Comparison of ENCODE assay signal across 21 cellular contexts in the genomic region with DNA sequence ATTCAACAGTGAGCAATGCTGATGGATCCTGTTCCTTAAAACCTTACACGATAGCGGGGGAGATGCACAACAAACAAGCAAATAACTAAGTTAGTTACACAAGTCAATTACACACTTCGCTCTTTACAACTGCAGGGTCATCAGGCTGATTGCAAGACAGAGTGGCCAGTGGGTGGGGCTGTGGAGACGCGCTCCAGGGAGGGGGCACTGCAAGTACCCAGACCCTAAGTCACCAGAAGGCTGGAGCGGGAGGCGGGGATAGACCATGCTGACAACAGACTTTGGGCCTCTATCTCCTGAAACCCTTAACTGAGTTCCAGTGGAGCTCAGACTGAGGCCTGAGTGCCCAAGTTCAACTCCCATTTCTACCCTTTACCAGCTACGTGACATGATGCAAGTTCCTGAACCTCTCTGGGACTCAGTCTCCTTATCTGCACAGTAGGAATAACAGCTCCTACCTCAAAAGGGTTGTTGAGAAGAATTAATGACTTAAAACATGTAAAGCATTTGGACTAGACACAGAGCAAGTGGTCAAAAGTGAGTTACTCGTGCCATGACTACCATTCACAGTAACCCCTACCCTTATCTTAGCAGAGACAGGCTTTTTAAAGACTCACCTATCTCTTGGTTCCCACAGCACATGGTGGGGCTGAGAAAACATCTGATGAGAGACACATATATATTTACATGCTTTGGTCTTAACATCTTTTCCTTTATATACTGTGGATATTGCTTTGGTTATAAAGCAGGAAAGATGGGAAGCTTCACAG.
"Had no signal": no experiment of that assay in that cellular context is flagged by ENCODE, and none has a peak within 500 bp of the region (broad histone marks: within the 10 kb centered on the region; RNA-seq: fewer than 3 reads in every experiment).

No MANE protein-coding gene starts in this region.

- H3K4me1 ChIP-seq: breast epithelium, suprapubic skin had no signal

- H3K9me3 ChIP-seq: breast epithelium, mucosa of descending colon, stomach, suprapubic skin, tibial nerve had no signal

- DNase-seq: activated CD4-positive, alpha-beta T cell treated with anti-CD3 and anti-CD28 coated beads for 36 hours; activated CD4-positive, alpha-beta T cell treated with anti-CD3 and anti-CD28 coated beads, Interleukin-2, amount 50 U/mL, for 4 hours; activated CD8-positive, alpha-beta memory T cell treated with anti-CD3 and anti-CD28 coated beads for 24 hours; activated CD8-positive, alpha-beta memory T cell treated with anti-CD3 and anti-CD28 coated beads, Interleukin-2, amount 50 U/mL, for 4 hours; activated naive CD8-positive, alpha-beta T cell treated with anti-CD3 and anti-CD28 coated beads for 36 hours; activated T-cell treated with anti-CD3 and anti-CD28 coated beads, Interleukin-2, amount 50 U/mL, for 24 hours; foreskin fibroblast; mucosa of descending colon; nephron progenitor cell; occipital lobe; small intestine; stimulated activated CD4-positive, alpha-beta T cell treated with anti-CD3 and anti-CD28 coated beads, Interleukin-15, amount 100 ng/mL, for 24 hours; stomach had no signal

- H3K36me3 ChIP-seq: breast epithelium, stomach, suprapubic skin had no signal

- H3K4me1 Mint-ChIP-seq: activated CD4-positive, alpha-beta T cell treated with anti-CD3 and anti-CD28 coated beads for 36 hours; activated T-helper 17 cell treated with anti-CD3 and anti-CD28 coated beads, Interleukin-2, amount 50 U/mL, for 72 hours; stimulated activated memory B cell treated with anti-CD40 and anti-IgM and Interleukin-4, amounts not matched to agents 10 μg/mL and 1 μg/mL and 100 μg/mL, for 72 hours had no signal

- H3K4me3 Mint-ChIP-seq: activated CD4-positive, alpha-beta T cell treated with anti-CD3 and anti-CD28 coated beads for 36 hours; activated naive CD8-positive, alpha-beta T cell treated with anti-CD3 and anti-CD28 coated beads for 36 hours; activated T-cell treated with anti-CD3 and anti-CD28 coated beads, Interleukin-2, amount 50 U/mL, for 24 hours; activated T-helper 17 cell treated with anti-CD3 and anti-CD28 coated beads, Interleukin-2, amount 50 U/mL, for 72 hours; memory B cell; nephron progenitor cell; stimulated activated memory B cell treated with anti-CD40 and anti-IgM and Interleukin-4, amounts not matched to agents 10 μg/mL and 1 μg/mL and 100 μg/mL, for 72 hours had no signal

- ATAC-seq: activated CD4-positive, alpha-beta T cell treated with anti-CD3 and anti-CD28 coated beads for 36 hours; activated T-helper 17 cell treated with anti-CD3 and anti-CD28 coated beads, Interleukin-2, amount 50 U/mL, for 72 hours; mucosa of descending colon; sciatic nerve; stimulated activated memory B cell treated with anti-CD40 and anti-IgM and Interleukin-4, amounts not matched to agents 10 μg/mL and 1 μg/mL and 100 μg/mL, for 72 hours had no signal

- H3K4me3 ChIP-seq: breast epithelium, coronary artery, mucosa of descending colon, stomach, suprapubic skin, tibial nerve had no signal

- H3K27ac ChIP-seq: breast epithelium, coronary artery, stomach, suprapubic skin, tibial nerve had no signal

- H3K27me3 Mint-ChIP-seq: activated CD4-positive, alpha-beta T cell treated with anti-CD3 and anti-CD28 coated beads for 36 hours; activated naive CD8-positive, alpha-beta T cell treated with anti-CD3 and anti-CD28 coated beads for 36 hours; activated T-cell treated with anti-CD3 and anti-CD28 coated beads, Interleukin-2, amount 50 U/mL, for 24 hours; activated T-helper 17 cell treated with anti-CD3 and anti-CD28 coated beads, Interleukin-2, amount 50 U/mL, for 72 hours; memory B cell; stimulated activated memory B cell treated with anti-CD40 and anti-IgM and Interleukin-4, amounts not matched to agents 10 μg/mL and 1 μg/mL and 100 μg/mL, for 72 hours had no signal

- H3K27me3 ChIP-seq: breast epithelium, stomach, suprapubic skin, tibial nerve had no signal

- H3K27ac Mint-ChIP-seq: activated CD4-positive, alpha-beta T cell treated with anti-CD3 and anti-CD28 coated beads for 36 hours; activated naive CD8-positive, alpha-beta T cell treated with anti-CD3 and anti-CD28 coated beads for 36 hours; activated T-cell treated with anti-CD3 and anti-CD28 coated beads, Interleukin-2, amount 50 U/mL, for 24 hours; activated T-helper 17 cell treated with anti-CD3 and anti-CD28 coated beads, Interleukin-2, amount 50 U/mL, for 72 hours; memory B cell; nephron progenitor cell; stimulated activated memory B cell treated with anti-CD40 and anti-IgM and Interleukin-4, amounts not matched to agents 10 μg/mL and 1 μg/mL and 100 μg/mL, for 72 hours had no signal
